ENCODE assay signal across 8 cellular contexts in genomic region chr4:173332963-173333657, GRCh38. TPM values are rescaled to one million over a fixed set of nuclear protein-coding genes. Genes with fewer than 3 reads are reported as not detected.
DNase-seq lines count a peak whose midpoint lies in the region; ATAC-seq, FAIRE-seq and TF ChIP-seq lines count a peak whose summit lies in the region.

No MANE protein-coding gene starts in this region.

- intact Hi-C loops in endothelial cell of umbilical vein (cut with micrococcal nuclease) = loop anchor here (5.0 to 10.0 kb wide), 3 partner anchors 141 to 982 kb away; no protein-coding TSS in a partner anchor

- H3K27ac ChIP-seq in VCaP (peak overlapping the region; percentile 91), endothelial cell of umbilical vein (ENCODE audit: insufficient read depth, low read depth, low read length) (peak overlapping the region; percentile 88), neutrophil (peak overlapping the region; percentile 94)

- ATAC-seq in HG03354 (IDR thresholded peaks at IDR 0.05; ENCODE audit: poor library complexity, severe bottlenecking, unreplicated experiment) = no peak

- no peaks in the 10 kb centered on the region for H3K27me3 ChIP-seq in endothelial cell of umbilical vein (ENCODE audit: control insufficient read depth in 2 of 2, insufficient read depth in 2 of 2, low read length in 2 of 2)
- H3K27me3 ChIP-seq in neutrophil = no peaks in the 10 kb centered on the region

- FAIRE-seq in endothelial cell of umbilical vein (lab: Jason Lieb, UNC) = no peak

- H2AFZ ChIP-seq in endothelial cell of umbilical vein (ENCODE audit: low read depth, low read length) = peak overlapping the region; percentile 43

- peaks cover 4 to 15% of the 10 kb centered on the region in 2 experiments for H3K36me3 ChIP-seq in endothelial cell of umbilical vein (ENCODE audit: control insufficient read depth in 2 of 2, extremely low read depth in 1 of 2, insufficient read depth in 2 of 2, low read length in 2 of 2)
- H3K36me3 ChIP-seq in neutrophil = peaks cover 43% of the 10 kb centered on the region

- H3K79me2 ChIP-seq in endothelial cell of umbilical vein (ENCODE audit: control insufficient read depth, insufficient read depth, low read length) = peaks cover 35% of the 10 kb centered on the region

- H3K4me3 ChIP-seq in endothelial cell of umbilical vein (replicated peaks in 1 of 3; ENCODE audit: insufficient read depth in 1 of 3, low read depth in 1 of 3, low read length in 3 of 3) (peak overlapping the region; percentile 81 to 98 (median 91)), neutrophil (ENCODE audit: low read depth in 1 of 2, low read length in 1 of 2) (peak overlapping the region; percentile 81 to 95)

- H4K20me1 ChIP-seq in endothelial cell of umbilical vein (replicated peaks; ENCODE audit: control insufficient read depth, extremely low read depth, insufficient read depth, low read length) = peaks cover 3% of the 10 kb centered on the region

- no peaks in the 10 kb centered on the region for H3K9me3 ChIP-seq in endothelial cell of umbilical vein (replicated peaks; ENCODE audit: control insufficient read depth, insufficient read depth, low read length)
- no peaks in the 10 kb centered on the region for H3K9me3 ChIP-seq in neutrophil

- dilution Hi-C loops in endothelial cell of umbilical vein (cut with MboI; ENCODE audit: extremely low pct_ligation_motif_present, low sequenced_read_pairs) = no loop called here

- peak overlapping the region; percentile 100 for H3K4me2 ChIP-seq in endothelial cell of umbilical vein (ENCODE audit: insufficient read depth, low read length)

- BruUV-seq in endothelial cell of umbilical vein (replicated peaks; lab: Mats Ljungman, UMichigan) = no TSS peak

- peak; percentile 41 for DNase-seq in activated T-cell treated with anti-CD3 and anti-CD28 coated beads, Interleukin-2, amount 50 U/mL, for 1 hour
- DNase-seq in activated T-cell treated with anti-CD3 and anti-CD28 coated beads for 4 hours (no peak), endothelial cell of umbilical vein (ENCODE audit: low read depth, low spot score) (peak; percentile 45), D341Med (ENCODE audit: low spot score) (no peak), NOMO-1 treated with dmso at 0.1 percent for 144 hours (lab: John Stamatoyannopoulos, UW; ENCODE audit: unreplicated experiment) (no peak)

- H3K9ac ChIP-seq in endothelial cell of umbilical vein (replicated peaks; ENCODE audit: extremely low read depth, insufficient read depth, low read length) = peak overlapping the region; percentile 97

- POLR2A ChIA-PET in endothelial cell of umbilical vein (lab: Charles Lee) = interaction anchor here (0.9 to 3.5 kb wide), 4 partner anchors 9 to 85 kb away, joined by 3 to 127 read pairs (median 6); partner anchors contain the start of gene SAP30

- H3K4me1 ChIP-seq in endothelial cell of umbilical vein (ENCODE audit: control insufficient read depth, extremely low read depth, insufficient read depth, low read length) = peaks cover 24% of the 10 kb centered on the region
- peaks cover 47 to 54% of the 10 kb centered on the region in 2 experiments for H3K4me1 ChIP-seq in neutrophil (ENCODE audit: control insufficient read depth in 1 of 2, insufficient read depth in 1 of 2, low read depth in 1 of 2, low read length in 1 of 2)

- no peaks in the 10 kb centered on the region for H3K9me1 ChIP-seq in endothelial cell of umbilical vein (replicated peaks; ENCODE audit: control insufficient read depth, extremely low read depth, insufficient read depth, low read length)

- CTCF ChIA-PET in endothelial cell of umbilical vein (lab: Charles Lee) = interaction anchor here (1.4 to 8.2 kb wide), 4 partner anchors 13 to 320 kb away, joined by 5 to 70 read pairs (median 6); no protein-coding TSS in a partner anchor

- TF ChIP-seq CTCF in VCaP (conservative IDR thresholded peaks at IDR 0.05) = no peak
- TF ChIP-seq CTCF in endothelial cell of umbilical vein (IDR thresholded peaks at IDR 0.05; ENCODE audit: extremely low read depth in 1 of 2, insufficient read depth in 1 of 2, low read depth in 1 of 2, low read length in 2 of 2) = no peak
- no peak for TF ChIP-seq CTCF in neutrophil (IDR thresholded peaks at IDR 0.05)

- TF ChIP-seq POLR2A in endothelial cell of umbilical vein (IDR thresholded peaks at IDR 0.05; ENCODE audit: low read depth, low read length) = no peak

TF ChIP-seq in endothelial cell of umbilical vein, 7 proteins besides CTCF, POLR2A, EP300 and RAD21:
- TF ChIP-seq GATA2 (IDR thresholded peaks at IDR 0.05; ENCODE audit: insufficient read depth, insufficient read length, low read depth, low read length) (no peak), POLR2AphosphoS5 (IDR thresholded peaks at IDR 0.05; ENCODE audit: insufficient read depth, low read depth, low read length) (no peak), EZH2 (IDR thresholded peaks at IDR 0.05; ENCODE audit: borderline replicate concordance, low read depth, low read length, severe bottlenecking) (no peak), FOS (IDR thresholded peaks at IDR 0.05; ENCODE audit: borderline replicate concordance, insufficient read depth, low read length) (no peak), MYC (IDR thresholded peaks at IDR 0.05; ENCODE audit: low read depth, low read length) (no peak), MAX (IDR thresholded peaks at IDR 0.05; ENCODE audit: insufficient read depth, insufficient read length) (no peak), JUN (IDR thresholded peaks at IDR 0.05; ENCODE audit: borderline replicate concordance, insufficient read depth, insufficient read length, low read depth) (no peak)

RNA-seq across cellular contexts. Expression of gene HMGB2, which starts 1.0 kb away (rescaled TPM):
- total RNA-seq in endothelial cell of umbilical vein = 217 and 233 TPM in 2 replicates
- 25.5 and 45.9 TPM in 2 replicates for polyA plus RNA-seq in endothelial cell of umbilical vein
- polyA plus RNA-seq in endothelial cell of umbilical vein (2011; cell fraction: cytosol; rRNA removed) = 159 and 171 TPM in 2 replicates
- 77.0 and 157 TPM in 2 replicates for polyA plus RNA-seq in endothelial cell of umbilical vein (2011; cell fraction: nucleus; rRNA removed)
- 95.9 and 232 TPM in 2 replicates for polyA plus RNA-seq in endothelial cell of umbilical vein (2012)
- polyA minus RNA-seq in endothelial cell of umbilical vein = 20.7 and 22.6 TPM in 2 replicates
- 49.7 TPM for polyA minus RNA-seq in endothelial cell of umbilical vein (2011; cell fraction: cytosol; rRNA and poly(A)+ RNA removed)
- polyA minus RNA-seq in endothelial cell of umbilical vein (2011; cell fraction: nucleus; rRNA and poly(A)+ RNA removed) = 26.8 and 30.1 TPM in 2 replicates

RNA-seq across cellular contexts. Expression of gene SAP30, which starts 37.6 kb away (rescaled TPM):
- total RNA-seq in endothelial cell of umbilical vein = 23.8 and 27.1 TPM in 2 replicates
- 7.5 and 9.9 TPM in 2 replicates for polyA plus RNA-seq in endothelial cell of umbilical vein
- polyA plus RNA-seq in endothelial cell of umbilical vein (2011; cell fraction: cytosol; rRNA removed) = 14.9 and 16.5 TPM in 2 replicates
- polyA plus RNA-seq in endothelial cell of umbilical vein (2011; cell fraction: nucleus; rRNA removed) = 6.7 and 10.4 TPM in 2 replicates
- 13.9 and 23.0 TPM in 2 replicates for polyA plus RNA-seq in endothelial cell of umbilical vein (2012)
- 3.0 and 3.1 TPM in 2 replicates for polyA minus RNA-seq in endothelial cell of umbilical vein
- polyA minus RNA-seq in endothelial cell of umbilical vein (2011; cell fraction: cytosol; rRNA and poly(A)+ RNA removed) = 14.6 TPM
- polyA minus RNA-seq in endothelial cell of umbilical vein (2011; cell fraction: nucleus; rRNA and poly(A)+ RNA removed) = 4.4 and 9.4 TPM in 2 replicates

Comparison
In these comparisons a context has a peak if more than half of its experiments do, and no peak if none do; other contexts are left out.
1. DNase-seq: peak in activated T-cell treated with anti-CD3 and anti-CD28 coated beads, Interleukin-2, amount 50 U/mL, for 1 hour (single experiment) and endothelial cell of umbilical vein (single experiment); none in activated T-cell treated with anti-CD3 and anti-CD28 coated beads for 4 hours (single experiment), D341Med (single experiment) and NOMO-1 treated with dmso at 0.1 percent for 144 hours (single experiment).
2. Peak in every context shown above with its lines, with median percentiles within 50 percentile points of each other: H3K27ac ChIP-seq.